8 cellular contexts compared by ENCODE assay signal in the genomic region with DNA sequence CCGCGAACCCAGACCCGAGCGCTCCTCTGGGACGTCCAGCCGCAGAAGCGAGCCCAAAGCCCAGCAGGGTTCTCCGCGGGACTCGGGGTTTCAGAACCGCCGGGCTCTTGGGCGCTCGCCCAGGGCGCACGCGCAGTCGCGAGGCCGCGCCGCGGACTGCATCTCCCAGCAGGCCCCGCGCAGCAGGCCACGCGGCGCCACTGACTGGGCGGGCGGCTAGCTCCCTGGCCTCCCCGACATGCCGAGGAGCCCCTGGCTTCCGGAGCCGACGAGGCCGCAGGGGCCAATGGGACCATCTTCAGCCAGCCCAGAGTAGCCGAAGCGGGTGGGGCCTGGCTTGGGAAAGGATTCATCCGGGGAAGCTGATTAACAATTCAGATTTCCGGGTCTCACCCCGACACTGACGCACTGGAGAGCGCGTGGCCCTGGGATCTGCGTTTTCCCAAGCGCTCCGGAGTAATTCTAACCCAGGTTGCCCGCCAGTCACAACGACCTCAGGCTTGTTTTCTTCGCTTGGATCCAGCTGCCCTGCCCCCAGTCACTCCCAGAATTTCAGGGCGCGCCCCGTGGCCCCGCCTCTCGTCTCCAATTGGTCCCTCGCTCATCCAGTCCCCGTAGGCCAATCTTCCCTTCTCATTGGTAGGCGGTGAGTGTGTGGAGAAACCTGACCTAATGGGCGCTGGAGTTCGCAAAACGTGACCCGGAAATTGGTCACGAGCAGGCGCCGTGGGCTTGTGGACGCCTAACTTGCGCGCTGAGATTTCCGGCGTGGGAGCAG. TPM values are rescaled to one million over a fixed set of nuclear protein-coding genes. Genes with fewer than 3 reads are reported as not detected.
DNase-seq lines count a peak whose midpoint lies in the region; TF ChIP-seq lines count a peak whose summit lies in the region.

A gene (plus strand): TSS at position 745 of the 778 bp plus-strand sequence. CDS start 328 bp downstream, outside the sequence.

- peaks cover 15% of the 10 kb centered on the region for H3K4me1 Mint-ChIP-seq in nephron
- H3K4me1 Mint-ChIP-seq in stimulated activated naive CD8-positive, alpha-beta T cell treated with anti-CD3 and anti-CD28 coated beads, Interleukin-15, Interleukin-2, amounts not matched to agents 100 ng/mL and 50 ng/mL, for 24 hours (ENCODE audit: low read depth) = peaks cover 41% of the 10 kb centered on the region

- H3K4me3 ChIP-seq in H7 (ENCODE audit: insufficient read depth, low read depth, low read length) (peak within 1 kb of the TSS; percentile 90), fibroblast of the aortic adventitia (ENCODE audit: low read depth, low read length) (peak within 1 kb of the TSS; percentile 78)

- peak within 1 kb of the TSS; percentile 91 to 99 (median 95) for H3K4me3 Mint-ChIP-seq in nephron
- peak within 1 kb of the TSS; percentile 93 for H3K4me3 Mint-ChIP-seq in stimulated activated naive CD8-positive, alpha-beta T cell treated with anti-CD3 and anti-CD28 coated beads, Interleukin-15, Interleukin-2, amounts not matched to agents 100 ng/mL and 50 ng/mL, for 24 hours

- no peaks in the 10 kb centered on the region for H3K27me3 ChIP-seq in H7 (ENCODE audit: control insufficient read depth, insufficient read depth, low read length)

- H3K27ac Mint-ChIP-seq in nephron = peak within 1 kb of the TSS; percentile 96 to 99 (median 99)
- peak within 1 kb of the TSS; percentile 98 for H3K27ac Mint-ChIP-seq in stimulated activated naive CD8-positive, alpha-beta T cell treated with anti-CD3 and anti-CD28 coated beads, Interleukin-15, Interleukin-2, amounts not matched to agents 100 ng/mL and 50 ng/mL, for 24 hours

- H3K36me3 Mint-ChIP-seq in nephron (ENCODE audit: low read depth) = peaks cover 46% of the 10 kb centered on the region
- peaks cover 41% of the 10 kb centered on the region for H3K36me3 Mint-ChIP-seq in stimulated activated naive CD8-positive, alpha-beta T cell treated with anti-CD3 and anti-CD28 coated beads, Interleukin-15, Interleukin-2, amounts not matched to agents 100 ng/mL and 50 ng/mL, for 24 hours (ENCODE audit: low read depth)

- H3K9me3 Mint-ChIP-seq in nephron = peaks cover 25% of the 10 kb centered on the region
- H3K9me3 Mint-ChIP-seq in stimulated activated naive CD8-positive, alpha-beta T cell treated with anti-CD3 and anti-CD28 coated beads, Interleukin-15, Interleukin-2, amounts not matched to agents 100 ng/mL and 50 ng/mL, for 24 hours = no peaks in the 10 kb centered on the region

- DNase-seq in EL = peak; percentile 98
- DNase-seq in H7 = peak; percentile 98
- peak; percentile 98 for DNase-seq in M059J (ENCODE audit: low read depth)
- DNase-seq in SHP77 (lab: John Stamatoyannopoulos, UW) = peak; percentile 95
- peak; percentile 88 for DNase-seq in activated effector memory CD4-positive, alpha-beta T cell treated with Interleukin-2 at 50 U/mL for 16 hours
- DNase-seq in fibroblast of the aortic adventitia (ENCODE audit: low read depth) = peak; percentile 98

- H3K36me3 ChIP-seq in H7 (replicated peaks; ENCODE audit: control insufficient read depth, insufficient read depth, low read length) = peaks cover 15% of the 10 kb centered on the region

- no peaks in the 10 kb centered on the region for H3K27me3 Mint-ChIP-seq in nephron (ENCODE audit: low read depth)
- H3K27me3 Mint-ChIP-seq in stimulated activated naive CD8-positive, alpha-beta T cell treated with anti-CD3 and anti-CD28 coated beads, Interleukin-15, Interleukin-2, amounts not matched to agents 100 ng/mL and 50 ng/mL, for 24 hours = no peaks in the 10 kb centered on the region

- TF ChIP-seq CTCF in fibroblast of the aortic adventitia (IDR thresholded peaks at IDR 0.05; ENCODE audit: insufficient read depth, low read length) (no peak), nephron (IDR thresholded peaks at IDR 0.05; ENCODE audit: unreplicated experiment in 3 of 3) (no peak)

RNA-seq across cellular contexts. Expression of the gene that starts here (rescaled TPM):
- 32.4 and 47.5 TPM in 2 replicates for total RNA-seq in H7 (2014; rRNA removed; shearing (Covaris generic))
- total RNA-seq in M059J (2014; rRNA removed; shearing (Covaris generic)) = 37.4 and 48.8 TPM in 2 replicates
- 30.6 and 95.5 TPM in 2 replicates for total RNA-seq in fibroblast of the aortic adventitia (ENCODE audit: low replicate concordance)

Comparison
In these comparisons a context has a peak if more than half of its experiments do, and no peak if none do; other contexts are left out.
1. Peak in every context shown above with its lines: DNase-seq and H3K4me3 ChIP-seq.